Comparison of ENCODE assay signal across 8 cellular contexts in the genomic region with DNA sequence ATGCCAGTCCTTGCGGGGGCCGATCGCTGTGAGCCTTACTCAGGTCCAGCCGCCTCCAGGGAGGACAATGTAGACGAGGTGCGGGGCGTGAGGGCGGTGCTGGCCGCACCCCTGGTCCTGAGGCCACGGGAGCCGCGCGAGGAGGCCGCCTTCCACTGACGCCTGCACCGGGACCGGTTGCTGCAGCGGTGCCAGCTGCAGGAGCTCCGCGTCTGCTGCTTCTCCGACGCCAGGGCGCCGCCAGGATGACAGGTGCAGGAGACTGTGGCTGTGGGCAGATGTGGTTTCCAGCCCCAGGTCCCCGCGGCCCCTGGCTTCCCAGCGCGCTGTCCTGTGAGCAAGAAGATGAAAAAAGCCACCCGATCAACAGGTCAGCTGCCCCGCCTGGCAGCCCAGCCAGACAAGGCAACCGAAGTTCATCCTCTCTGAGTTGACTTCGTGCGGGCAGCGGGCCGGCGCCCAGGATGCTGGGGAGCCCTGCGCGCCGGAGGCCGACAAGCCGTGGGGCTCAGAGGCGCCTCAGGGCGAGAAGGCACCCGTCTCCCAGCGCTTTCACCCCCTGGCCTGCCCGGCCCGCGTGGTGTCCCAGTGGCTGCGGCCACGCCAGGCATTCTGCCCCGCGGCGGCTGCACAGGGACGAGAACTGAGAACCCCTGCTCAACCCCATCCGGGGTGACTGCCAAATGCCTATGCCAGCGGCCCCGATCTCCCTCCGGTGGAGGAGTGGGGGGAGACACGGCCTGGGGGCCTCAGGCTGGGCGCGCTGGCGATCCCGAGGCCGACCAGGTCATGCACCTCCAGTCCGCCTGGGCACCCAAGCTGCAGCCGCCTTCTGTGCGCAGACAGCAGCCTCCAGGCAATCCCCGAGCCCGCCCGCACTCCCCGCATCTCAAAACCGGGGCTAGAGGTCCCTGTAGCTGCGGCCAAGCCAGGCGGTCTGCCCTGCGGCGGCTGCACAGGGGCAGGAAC. TPM values are rescaled to one million over a fixed set of nuclear protein-coding genes. Genes with fewer than 3 reads are reported as not detected.
DNase-seq lines count a peak whose midpoint lies in the region; ATAC-seq and TF ChIP-seq lines count a peak whose summit lies in the region.

No MANE protein-coding gene starts in this region.

- no peaks in the 10 kb centered on the region for H3K36me3 Mint-ChIP-seq in activated T-helper 2 cell treated with anti-CD3 and anti-CD28 coated beads, Interferon-gamma antibody, Interleukin-2, Interleukin-4, amounts not matched to agents 10 μg/mL and 5 μg/mL and 100 μg/mL, durations not matched to agents 14 hours and 24 hours and 36 hours (ENCODE audit: low read depth)

- H3K9me3 Mint-ChIP-seq in activated T-helper 2 cell treated with anti-CD3 and anti-CD28 coated beads, Interferon-gamma antibody, Interleukin-2, Interleukin-4, amounts not matched to agents 10 μg/mL and 5 μg/mL and 100 μg/mL, durations not matched to agents 14 hours and 24 hours and 36 hours: no peaks in the 10 kb centered on the region

- H3K27me3 Mint-ChIP-seq in activated T-helper 2 cell treated with anti-CD3 and anti-CD28 coated beads, Interferon-gamma antibody, Interleukin-2, Interleukin-4, amounts not matched to agents 10 μg/mL and 5 μg/mL and 100 μg/mL, durations not matched to agents 14 hours and 24 hours and 36 hours (ENCODE audit: low read depth): peaks cover 49% of the 10 kb centered on the region

- H3K4me3 Mint-ChIP-seq in activated T-helper 2 cell treated with anti-CD3 and anti-CD28 coated beads, Interferon-gamma antibody, Interleukin-2, Interleukin-4, amounts not matched to agents 10 μg/mL and 5 μg/mL and 100 μg/mL, durations not matched to agents 14 hours and 24 hours and 36 hours (ENCODE audit: low read depth): peak overlapping the region; percentile 15

- H3K36me3 ChIP-seq in lower lobe of right lung (no peaks in the 10 kb centered on the region), prostate gland (no peaks in the 10 kb centered on the region)

- H3K27me3 ChIP-seq in lower lobe of right lung (ENCODE audit: low read depth): peaks cover 91% of the 10 kb centered on the region
- H3K27me3 ChIP-seq in prostate gland (replicated peaks; ENCODE audit: insufficient read depth): peaks cover 19% of the 10 kb centered on the region

- peaks cover 6% of the 10 kb centered on the region for H3K4me1 Mint-ChIP-seq in activated T-helper 2 cell treated with anti-CD3 and anti-CD28 coated beads, Interferon-gamma antibody, Interleukin-2, Interleukin-4, amounts not matched to agents 10 μg/mL and 5 μg/mL and 100 μg/mL, durations not matched to agents 14 hours and 24 hours and 36 hours (ENCODE audit: low read depth)

- 3% methylated on average over 56 of the region's 76 CpGs for WGBS in prostate gland

- TF ChIP-seq POLR2A in prostate gland (IDR thresholded peaks at IDR 0.05): no peak

- peak; percentile 81 for DNase-seq in COLO668 (lab: John Stamatoyannopoulos, UW; ENCODE audit: unreplicated experiment)
- peak; percentile 53 for DNase-seq in NCI-H1105 (lab: John Stamatoyannopoulos, UW)
- DNase-seq in activated T-helper 2 cell treated with anti-CD3 and anti-CD28 coated beads, Interferon-gamma antibody, Interleukin-2, Interleukin-4, amounts not matched to agents 10 μg/mL and 5 μg/mL and 100 μg/mL, durations not matched to agents 14 hours and 24 hours and 36 hours (ENCODE audit: low spot score): peak; percentile 16
- no peak for DNase-seq in lower lobe of right lung
- DNase-seq in prostate gland (ENCODE audit: low spot score): no peak

- no peak overlapping the region for H3K27ac Mint-ChIP-seq in activated T-helper 2 cell treated with anti-CD3 and anti-CD28 coated beads, Interferon-gamma antibody, Interleukin-2, Interleukin-4, amounts not matched to agents 10 μg/mL and 5 μg/mL and 100 μg/mL, durations not matched to agents 14 hours and 24 hours and 36 hours

- H3K9me3 ChIP-seq in lower lobe of right lung (no peaks in the 10 kb centered on the region), prostate gland (no peaks in the 10 kb centered on the region)

- intact Hi-C loops in activated T-helper 2 cell treated with anti-CD3 and anti-CD28 coated beads, Interferon-gamma antibody, Interleukin-2, Interleukin-4, amounts not matched to agents 10 μg/mL and 5 μg/mL and 100 μg/mL, durations not matched to agents 14 hours and 24 hours and 36 hours (cut with micrococcal nuclease): loop anchor here (10.0 kb wide), 1 partner anchor 1137 kb away; no protein-coding TSS in a partner anchor
- intact Hi-C loops in lower lobe of right lung (cut with DNase I): no loop called here
- intact Hi-C loops in prostate gland (cut with DNase I): no loop called here

- TF ChIP-seq CTCF in lower lobe of right lung (IDR thresholded peaks at IDR 0.05) (no peak), prostate gland (IDR thresholded peaks at IDR 0.05) (no peak)

- ATAC-seq in lower lobe of right lung (peak; percentile 36 to 37), HG03175 (IDR thresholded peaks at IDR 0.05; ENCODE audit: unreplicated experiment) (no peak), GM19023 (IDR thresholded peaks at IDR 0.05; ENCODE audit: unreplicated experiment) (no peak), GM18868 (IDR thresholded peaks at IDR 0.05; ENCODE audit: unreplicated experiment) (no peak)

- H3K4me1 ChIP-seq in lower lobe of right lung (peaks cover 29% of the 10 kb centered on the region), prostate gland (replicated peaks) (peaks cover 17% of the 10 kb centered on the region)

- H3K4me3 ChIP-seq in lower lobe of right lung (peak overlapping the region; percentile 38), prostate gland (peak overlapping the region in 1 of 2 donors; percentile 8)

- H3K27ac ChIP-seq in lower lobe of right lung: no peak overlapping the region
- no peak overlapping the region for H3K27ac ChIP-seq in prostate gland

RNA-seq across cellular contexts. Expression of a gene that starts 43.4 kb away (rescaled TPM):
- total RNA-seq in activated T-helper 2 cell treated with anti-CD3 and anti-CD28 coated beads, Interferon-gamma antibody, Interleukin-2, Interleukin-4, amounts not matched to agents 10 μg/mL and 5 μg/mL and 100 μg/mL, durations not matched to agents 14 hours and 24 hours and 36 hours: 22.8 and 23.6 TPM in 2 replicates
- total RNA-seq in lower lobe of right lung: 34.9 TPM
- 10 to 100 TPM; 22.2 to 48.3 TPM for total RNA-seq in prostate gland

Comparison
In these comparisons a context has a peak if more than half of its experiments do, and no peak if none do; other contexts are left out.
1. DNase-seq: peak in COLO668 (single experiment), NCI-H1105 (single experiment) and activated T-helper 2 cell treated with anti-CD3 and anti-CD28 coated beads, Interferon-gamma antibody, Interleukin-2, Interleukin-4, amounts not matched to agents 10 μg/mL and 5 μg/mL and 100 μg/mL, durations not matched to agents 14 hours and 24 hours and 36 hours (single experiment); none in lower lobe of right lung (single experiment) and prostate gland (single experiment).
2. ATAC-seq: peak in lower lobe of right lung (2 of 2); none in HG03175 (single experiment), GM19023 (single experiment) and GM18868 (single experiment).